Comparison of ENCODE assay signal across 8 cellular contexts in genomic region chr2:115887209-115887776, GRCh38.
"Had no signal": no experiment of that assay in that cellular context is flagged by ENCODE, and none has a peak within 500 bp of the region (broad histone marks: within the 10 kb centered on the region; RNA-seq: fewer than 3 reads in every experiment).

No MANE protein-coding gene starts in this region.

- ATAC-seq: GM12878 had no signal

- H3K4me3 ChIP-seq: GM12878 had no signal

- FAIRE-seq: G401.6, GM12878, GM12891, GM12892, GM18507, GM19239 had no signal

- DNase-seq: GDM1, GF-D8 had no signal
